1 cellular context compared by ENCODE assay signal in the genomic region with DNA sequence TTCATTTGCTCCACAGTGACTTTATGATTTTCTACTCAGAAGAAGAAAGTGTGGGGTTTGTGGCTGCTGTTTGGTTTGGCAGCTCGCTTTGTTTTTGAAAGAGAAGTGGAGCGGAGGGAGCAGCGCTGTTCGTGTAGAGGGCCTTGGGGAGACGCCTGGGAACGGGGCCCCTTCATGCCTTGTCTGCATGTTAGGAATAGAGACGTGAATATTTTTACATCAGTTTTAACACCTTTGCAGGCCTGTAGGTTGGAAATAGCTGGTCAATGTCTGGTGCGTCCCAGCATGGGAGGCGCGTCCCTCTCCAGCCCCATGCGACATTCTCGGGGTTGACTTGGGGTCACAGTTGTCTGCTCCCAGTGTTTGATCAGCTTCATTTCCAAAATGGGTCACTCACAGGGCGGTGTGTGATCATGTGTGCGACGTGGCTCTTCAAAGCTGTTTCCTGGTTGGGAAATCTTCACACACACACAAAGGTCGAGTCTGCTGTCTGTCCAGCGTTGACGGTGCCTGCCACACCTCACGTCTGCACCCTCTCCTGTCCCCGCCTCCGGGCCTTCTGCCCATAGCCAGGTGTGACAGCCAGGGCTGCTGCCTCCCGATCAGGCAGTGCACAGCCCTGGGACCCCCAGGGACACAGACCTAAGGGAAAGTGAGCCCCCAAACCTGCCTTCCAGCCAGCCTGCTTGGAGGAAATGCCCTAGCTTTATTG.
TF ChIP-seq lines count a peak whose summit lies in the region.

No MANE protein-coding gene starts in this region.

TF ChIP-seq in HepG2, 621 proteins besides CTCF, POLR2A, EP300 and RAD21 (continued from another document and continues in another):
- TF ChIP-seq RFX1 (IDR thresholded peaks at IDR 0.05), result no peak
- TF ChIP-seq, protein P1, sequence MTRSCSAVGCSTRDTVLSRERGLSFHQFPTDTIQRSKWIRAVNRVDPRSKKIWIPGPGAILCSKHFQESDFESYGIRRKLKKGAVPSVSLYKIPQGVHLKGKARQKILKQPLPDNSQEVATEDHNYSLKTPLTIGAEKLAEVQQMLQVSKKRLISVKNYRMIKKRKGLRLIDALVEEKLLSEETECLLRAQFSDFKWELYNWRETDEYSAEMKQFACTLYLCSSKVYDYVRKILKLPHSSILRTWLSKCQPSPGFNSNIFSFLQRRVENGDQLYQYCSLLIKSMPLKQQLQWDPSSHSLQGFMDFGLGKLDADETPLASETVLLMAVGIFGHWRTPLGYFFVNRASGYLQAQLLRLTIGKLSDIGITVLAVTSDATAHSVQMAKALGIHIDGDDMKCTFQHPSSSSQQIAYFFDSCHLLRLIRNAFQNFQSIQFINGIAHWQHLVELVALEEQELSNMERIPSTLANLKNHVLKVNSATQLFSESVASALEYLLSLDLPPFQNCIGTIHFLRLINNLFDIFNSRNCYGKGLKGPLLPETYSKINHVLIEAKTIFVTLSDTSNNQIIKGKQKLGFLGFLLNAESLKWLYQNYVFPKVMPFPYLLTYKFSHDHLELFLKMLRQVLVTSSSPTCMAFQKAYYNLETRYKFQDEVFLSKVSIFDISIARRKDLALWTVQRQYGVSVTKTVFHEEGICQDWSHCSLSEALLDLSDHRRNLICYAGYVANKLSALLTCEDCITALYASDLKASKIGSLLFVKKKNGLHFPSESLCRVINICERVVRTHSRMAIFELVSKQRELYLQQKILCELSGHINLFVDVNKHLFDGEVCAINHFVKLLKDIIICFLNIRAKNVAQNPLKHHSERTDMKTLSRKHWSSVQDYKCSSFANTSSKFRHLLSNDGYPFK (CRISPR knock-in tag; IDR thresholded peaks at IDR 0.05; ENCODE audit: borderline replicate concordance), result no peak; the same call in 1 of the 2 replicates
- TF ChIP-seq ZNF781 (CRISPR knock-in tag; IDR thresholded peaks at IDR 0.05; ENCODE audit: borderline replicate concordance, not compliant biosample characterization), result no peak
- TF ChIP-seq REXO4 (CRISPR knock-in tag; IDR thresholded peaks at IDR 0.05; ENCODE audit: borderline replicate concordance), result no peak
- TF ChIP-seq ZNF577 (CRISPR knock-in tag; IDR thresholded peaks at IDR 0.05; ENCODE audit: borderline replicate concordance, low read depth), result no peak
- no peak for TF ChIP-seq PAF1 (CRISPR knock-in tag; IDR thresholded peaks at IDR 0.05)
- no peak for TF ChIP-seq NBN (conservative IDR thresholded peaks at IDR 0.05)
- TF ChIP-seq KLF11 (CRISPR knock-in tag; IDR thresholded peaks at IDR 0.05), result peak; percentile 82; the same call in 1 of the 2 replicates
- peak; percentile 38; the same call in 1 of the 2 replicates for TF ChIP-seq HINFP (CRISPR knock-in tag; IDR thresholded peaks at IDR 0.05; ENCODE audit: low read depth)
- TF ChIP-seq NAIF1 (CRISPR knock-in tag; IDR thresholded peaks at IDR 0.05; ENCODE audit: borderline replicate concordance), result no peak
- TF ChIP-seq MYNN (CRISPR knock-in tag; IDR thresholded peaks at IDR 0.05; ENCODE audit: low read depth), result no peak
- TF ChIP-seq, protein P2, sequence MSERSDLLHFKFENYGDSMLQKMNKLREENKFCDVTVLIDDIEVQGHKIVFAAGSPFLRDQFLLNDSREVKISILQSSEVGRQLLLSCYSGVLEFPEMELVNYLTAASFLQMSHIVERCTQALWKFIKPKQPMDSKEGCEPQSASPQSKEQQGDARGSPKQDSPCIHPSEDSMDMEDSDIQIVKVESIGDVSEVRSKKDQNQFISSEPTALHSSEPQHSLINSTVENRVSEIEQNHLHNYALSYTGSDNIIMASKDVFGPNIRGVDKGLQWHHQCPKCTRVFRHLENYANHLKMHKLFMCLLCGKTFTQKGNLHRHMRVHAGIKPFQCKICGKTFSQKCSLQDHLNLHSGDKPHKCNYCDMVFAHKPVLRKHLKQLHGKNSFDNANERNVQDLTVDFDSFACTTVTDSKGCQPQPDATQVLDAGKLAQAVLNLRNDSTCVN (CRISPR knock-in tag; IDR thresholded peaks at IDR 0.05; ENCODE audit: borderline replicate concordance), result peak; percentile 81; the same call in 1 of the 2 replicates
- TF ChIP-seq ZNF563 (CRISPR knock-in tag; IDR thresholded peaks at IDR 0.05), result peak; percentile 88
- no peak for TF ChIP-seq ATF7-NPFF (CRISPR knock-in tag; IDR thresholded peaks at IDR 0.05; ENCODE audit: low read depth)
- TF ChIP-seq PHF8 (CRISPR knock-in tag; IDR thresholded peaks at IDR 0.05), result peak; percentile 51; the same call in 1 of the 2 replicates
- TF ChIP-seq, protein P3, sequence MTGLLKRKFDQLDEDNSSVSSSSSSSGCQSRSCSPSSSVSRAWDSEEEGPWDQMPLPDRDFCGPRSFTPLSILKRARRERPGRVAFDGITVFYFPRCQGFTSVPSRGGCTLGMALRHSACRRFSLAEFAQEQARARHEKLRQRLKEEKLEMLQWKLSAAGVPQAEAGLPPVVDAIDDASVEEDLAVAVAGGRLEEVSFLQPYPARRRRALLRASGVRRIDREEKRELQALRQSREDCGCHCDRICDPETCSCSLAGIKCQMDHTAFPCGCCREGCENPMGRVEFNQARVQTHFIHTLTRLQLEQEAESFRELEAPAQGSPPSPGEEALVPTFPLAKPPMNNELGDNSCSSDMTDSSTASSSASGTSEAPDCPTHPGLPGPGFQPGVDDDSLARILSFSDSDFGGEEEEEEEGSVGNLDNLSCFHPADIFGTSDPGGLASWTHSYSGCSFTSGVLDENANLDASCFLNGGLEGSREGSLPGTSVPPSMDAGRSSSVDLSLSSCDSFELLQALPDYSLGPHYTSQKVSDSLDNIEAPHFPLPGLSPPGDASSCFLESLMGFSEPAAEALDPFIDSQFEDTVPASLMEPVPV (CRISPR knock-in tag; IDR thresholded peaks at IDR 0.05), result peak; percentile 90
- TF ChIP-seq CCAR2 (optimal IDR thresholded peaks at IDR 0.05; ENCODE audit: low read depth, low read length), result no peak
- TF ChIP-seq TEAD3 (CRISPR knock-in tag; optimal IDR thresholded peaks at IDR 0.05; ENCODE audit: borderline replicate concordance), result peak; percentile 90
- no peak for TF ChIP-seq ZNF530 (CRISPR knock-in tag; IDR thresholded peaks at IDR 0.05; ENCODE audit: low read depth)
- peak; percentile 81; the same call in 1 of the 2 replicates for TF ChIP-seq NFKB2 (CRISPR knock-in tag; IDR thresholded peaks at IDR 0.05; ENCODE audit: borderline replicate concordance)
- TF ChIP-seq NFE2L1 (CRISPR knock-in tag; IDR thresholded peaks at IDR 0.05; ENCODE audit: borderline replicate concordance), result no peak
- peak; percentile 95 for TF ChIP-seq ZIK1 (CRISPR knock-in tag; IDR thresholded peaks at IDR 0.05; ENCODE audit: borderline replicate concordance, low read depth)
- TF ChIP-seq ZC3H4 (CRISPR knock-in tag; IDR thresholded peaks at IDR 0.05; ENCODE audit: borderline replicate concordance), result no peak
- no peak for TF ChIP-seq SMARCC2 (IDR thresholded peaks at IDR 0.05)
- TF ChIP-seq ZNF3 (CRISPR knock-in tag; IDR thresholded peaks at IDR 0.05), result no peak
- peak; percentile 94; the same call in 1 of the 2 replicates for TF ChIP-seq ZNF503 (CRISPR knock-in tag; IDR thresholded peaks at IDR 0.05)
- peak; percentile 96 for TF ChIP-seq ARNTL (CRISPR knock-in tag; IDR thresholded peaks at IDR 0.05)
- TF ChIP-seq EZH2 (conservative IDR thresholded peaks at IDR 0.05; ENCODE audit: low read depth, low read length), result no peak
- TF ChIP-seq KMT2B (CRISPR knock-in tag; IDR thresholded peaks at IDR 0.05), result peak; percentile 76
- TF ChIP-seq HHEX (CRISPR knock-in tag; IDR thresholded peaks at IDR 0.05), result peak; percentile 52; the same call in 1 of the 2 replicates
- TF ChIP-seq KLF12 (CRISPR knock-in tag; IDR thresholded peaks at IDR 0.05; ENCODE audit: borderline replicate concordance), result peak; percentile 66; the same call in 1 of the 2 replicates
- no peak for TF ChIP-seq ZNF10 (CRISPR knock-in tag; IDR thresholded peaks at IDR 0.05; ENCODE audit: borderline replicate concordance, low read depth)
- TF ChIP-seq ZSCAN31 (CRISPR knock-in tag; IDR thresholded peaks at IDR 0.05; ENCODE audit: low read depth), result peak; percentile 81; the same call in 1 of the 2 replicates
- TF ChIP-seq ZNF33A (CRISPR knock-in tag; IDR thresholded peaks at IDR 0.05; ENCODE audit: borderline replicate concordance), result no peak
- no peak for TF ChIP-seq PAX8 (CRISPR knock-in tag; IDR thresholded peaks at IDR 0.05; ENCODE audit: borderline replicate concordance)
- TF ChIP-seq NR2F2 (IDR thresholded peaks at IDR 0.05; ENCODE audit: borderline replicate concordance, low read depth), result peak; percentile 97
- TF ChIP-seq HIC2 (CRISPR knock-in tag; IDR thresholded peaks at IDR 0.05; ENCODE audit: low read depth), result peak; percentile 55; the same call in 1 of the 2 replicates
- peak; percentile 34; the same call in 1 of the 2 replicates for TF ChIP-seq ZNF143 (CRISPR knock-in tag; IDR thresholded peaks at IDR 0.05)
- TF ChIP-seq SNAPC2 (CRISPR knock-in tag; IDR thresholded peaks at IDR 0.05), result peak; percentile 76
- TF ChIP-seq PRPF4 (IDR thresholded peaks at IDR 0.05; ENCODE audit: low read depth, low read length, poor library complexity, severe bottlenecking), result no peak
- TF ChIP-seq REPIN1 (CRISPR knock-in tag; IDR thresholded peaks at IDR 0.05; ENCODE audit: borderline replicate concordance, low read depth), result peak; percentile 66; the same call in 1 of the 2 replicates
- TF ChIP-seq, protein P4, sequence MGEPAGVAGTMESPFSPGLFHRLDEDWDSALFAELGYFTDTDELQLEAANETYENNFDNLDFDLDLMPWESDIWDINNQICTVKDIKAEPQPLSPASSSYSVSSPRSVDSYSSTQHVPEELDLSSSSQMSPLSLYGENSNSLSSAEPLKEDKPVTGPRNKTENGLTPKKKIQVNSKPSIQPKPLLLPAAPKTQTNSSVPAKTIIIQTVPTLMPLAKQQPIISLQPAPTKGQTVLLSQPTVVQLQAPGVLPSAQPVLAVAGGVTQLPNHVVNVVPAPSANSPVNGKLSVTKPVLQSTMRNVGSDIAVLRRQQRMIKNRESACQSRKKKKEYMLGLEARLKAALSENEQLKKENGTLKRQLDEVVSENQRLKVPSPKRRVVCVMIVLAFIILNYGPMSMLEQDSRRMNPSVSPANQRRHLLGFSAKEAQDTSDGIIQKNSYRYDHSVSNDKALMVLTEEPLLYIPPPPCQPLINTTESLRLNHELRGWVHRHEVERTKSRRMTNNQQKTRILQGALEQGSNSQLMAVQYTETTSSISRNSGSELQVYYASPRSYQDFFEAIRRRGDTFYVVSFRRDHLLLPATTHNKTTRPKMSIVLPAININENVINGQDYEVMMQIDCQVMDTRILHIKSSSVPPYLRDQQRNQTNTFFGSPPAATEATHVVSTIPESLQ (CRISPR knock-in tag; conservative IDR thresholded peaks at IDR 0.05), result no peak
- TF ChIP-seq ZNF460 (CRISPR knock-in tag; IDR thresholded peaks at IDR 0.05; ENCODE audit: borderline replicate concordance), result no peak; the same call in 1 of the 2 replicates
- peak; percentile 33; the same call in 1 of the 2 replicates for TF ChIP-seq ZNF280D (CRISPR knock-in tag; IDR thresholded peaks at IDR 0.05)
- TF ChIP-seq ETV5 (CRISPR knock-in tag; IDR thresholded peaks at IDR 0.05; ENCODE audit: borderline replicate concordance), result peak; percentile 97
